9 cellular contexts compared by ENCODE assay signal in genomic region chr1:1959840-1960479, GRCh38. TPM values are rescaled to one million over a fixed set of nuclear protein-coding genes. Genes with fewer than 3 reads are reported as not detected.
DNase-seq lines count a peak whose midpoint lies in the region; ATAC-seq and TF ChIP-seq lines count a peak whose summit lies in the region.
"Had no signal": no experiment of that assay in that cellular context is flagged by ENCODE, and none has a peak within 500 bp of the region (broad histone marks: within the 10 kb centered on the region; RNA-seq: fewer than 3 reads in every experiment).

No MANE protein-coding gene starts in this region.

- no peak for TF ChIP-seq POLR2A in ovary (IDR thresholded peaks at IDR 0.05)

- WGBS in ovary, 3 donors, result 3 to 6% (median 5%) methylated on average over 22 to 23 of the region's 23 CpGs

- no peaks in the 10 kb centered on the region for H3K9me3 Mint-ChIP-seq in type B pancreatic cell

- H3K27ac ChIP-seq in SJCRH30, result no peak overlapping the region
- no peak overlapping the region for H3K27ac ChIP-seq in ovary

- TF ChIP-seq CTCF in ovary (IDR thresholded peaks at IDR 0.05), result peak in 2 of 3 donors; percentile 26 to 60
- TF ChIP-seq CTCF in type B pancreatic cell (conservative IDR thresholded peaks at IDR 0.05), result peak; percentile 89

- no peak overlapping the region for H3K4me3 ChIP-seq in SJCRH30
- no peak overlapping the region for H3K4me3 ChIP-seq in ovary

- peaks cover 3% of the 10 kb centered on the region; the same call in 1 of the 2 replicates for H3K4me1 ChIP-seq in SJCRH30
- H3K4me1 ChIP-seq in ovary (ENCODE audit: insufficient read depth), result peaks cover 1% of the 10 kb centered on the region

- ATAC-seq in HG02938 (IDR thresholded peaks at IDR 0.05; ENCODE audit: unreplicated experiment), result no peak

- no peaks in the 10 kb centered on the region for H3K9me3 ChIP-seq in SJCRH30 (replicated peaks)
- H3K9me3 ChIP-seq in ovary, result no peaks in the 10 kb centered on the region

- peaks cover 9% of the 10 kb centered on the region for H3K4me1 Mint-ChIP-seq in type B pancreatic cell (ENCODE audit: unreplicated experiment)

- H3K36me3 Mint-ChIP-seq in type B pancreatic cell, result no peaks in the 10 kb centered on the region

- peaks cover 16% of the 10 kb centered on the region for H3K27me3 Mint-ChIP-seq in type B pancreatic cell

- intact Hi-C loops in ovary (cut with DNase I), result loop anchor here (5.0 to 10.0 kb wide), 3 partner anchors 65 to 87 kb away; no protein-coding TSS in a partner anchor

- in situ Hi-C loops in KBM-7 (cut with MboI; ENCODE audit: low pct_unique_long_range_greater_than_20kb, low sequenced_read_pairs), result loop anchor here (10.0 kb wide), 1 partner anchor 85 kb away; no protein-coding TSS in a partner anchor

- H3K27me3 ChIP-seq in SJCRH30 (peaks cover 42% of the 10 kb centered on the region), ovary (no peaks in the 10 kb centered on the region)

- DNase-seq in DMS 273 treated with DMSO at 0.1 percent for 48 hours (lab: John Stamatoyannopoulos, UW) (peak; percentile 46), KBM-7 (peak; percentile 87), SJCRH30 (peak; percentile 89 to 93), glomerular visceral epithelial cell (ENCODE audit: extremely low spot score) (peak; percentile 78), ovary (peak; percentile 71 to 92 (median 82)), type B pancreatic cell (ENCODE audit: extremely low spot score, unreplicated experiment) (no peak)
- DNase-seq in activated naive CD4-positive, alpha-beta T cell (lab: John Stamatoyannopoulos, UW), result peak; percentile 22 to 61 (median 42)

- H3K36me3 ChIP-seq in SJCRH30, result no peaks in the 10 kb centered on the region
- no peaks in the 10 kb centered on the region for H3K36me3 ChIP-seq in ovary

- TF ChIP-seq EP300 in ovary (IDR thresholded peaks at IDR 0.05), result no peak

- no peak overlapping the region for H3K27ac Mint-ChIP-seq in type B pancreatic cell

- H3K4me3 Mint-ChIP-seq in type B pancreatic cell, result no peak overlapping the region
- H3K4me3 Mint-ChIP-seq: central memory CD8-positive, alpha-beta T cell had no signal

RNA-seq across cellular contexts. Expression of gene TMEM52, which starts 40.9 kb away (rescaled TPM):
- 0.61 and 1.0 TPM in 2 replicates for total RNA-seq in SJCRH30 (2014; rRNA removed; shearing (Covaris generic))
- total RNA-seq in ovary (1 to 10 TPM; 1.6 to 3.3 (median 2.3) TPM), type B pancreatic cell (ENCODE audit: low replicate concordance) (1.8 and 3.9 TPM in 2 replicates)
- 1 to 10 TPM in 1 of 2 donors, under 1 TPM in 1; 0.42 to 1.4 TPM for polyA plus RNA-seq in ovary

RNA-seq across cellular contexts. Expression of gene CFAP74, which starts 43.6 kb away (rescaled TPM):
- total RNA-seq in SJCRH30 (2014; rRNA removed; shearing (Covaris generic)), result not detected in 2 replicates
- total RNA-seq in ovary, result 1 to 10 TPM in 1 of 7 donors, under 1 TPM in 5, not detected in 1; 0.10 to 8.0 (median 0.67) TPM
- polyA plus RNA-seq in ovary, result under 1 TPM; 0.05 to 0.18 TPM
- total RNA-seq in type B pancreatic cell (ENCODE audit: low replicate concordance), result 0.76 and 1.5 TPM in 2 replicates

RNA-seq across cellular contexts. Expression of gene CALML6, which starts 44.9 kb away (rescaled TPM):
- total RNA-seq in SJCRH30 (2014; rRNA removed; shearing (Covaris generic)), result 0.12 and 0.20 TPM in 2 replicates
- total RNA-seq in ovary (under 1 TPM in 6 of 7 donors, not detected in 1; 0.10 to 0.43 (median 0.14) TPM), type B pancreatic cell (ENCODE audit: low replicate concordance) (0.36 and 0.65 TPM in 2 replicates)
- polyA plus RNA-seq in ovary, result under 1 TPM in 1 of 2 donors, not detected in 1; 0.04 TPM

RNA-seq across cellular contexts. Expression of gene GABRD, which starts 59.2 kb away (rescaled TPM):
- not detected in 2 replicates for total RNA-seq in SJCRH30 (2014; rRNA removed; shearing (Covaris generic))
- total RNA-seq in ovary (under 1 TPM in 2 of 7 donors, not detected in 5; 0.33 to 0.40 TPM), type B pancreatic cell (ENCODE audit: low replicate concordance) (0.43 and 2.0 TPM in 2 replicates)
- polyA plus RNA-seq in ovary, result under 1 TPM in 1 of 2 donors, not detected in 1; 0.13 TPM
